9 cellular contexts compared by ENCODE assay signal in the genomic region with DNA sequence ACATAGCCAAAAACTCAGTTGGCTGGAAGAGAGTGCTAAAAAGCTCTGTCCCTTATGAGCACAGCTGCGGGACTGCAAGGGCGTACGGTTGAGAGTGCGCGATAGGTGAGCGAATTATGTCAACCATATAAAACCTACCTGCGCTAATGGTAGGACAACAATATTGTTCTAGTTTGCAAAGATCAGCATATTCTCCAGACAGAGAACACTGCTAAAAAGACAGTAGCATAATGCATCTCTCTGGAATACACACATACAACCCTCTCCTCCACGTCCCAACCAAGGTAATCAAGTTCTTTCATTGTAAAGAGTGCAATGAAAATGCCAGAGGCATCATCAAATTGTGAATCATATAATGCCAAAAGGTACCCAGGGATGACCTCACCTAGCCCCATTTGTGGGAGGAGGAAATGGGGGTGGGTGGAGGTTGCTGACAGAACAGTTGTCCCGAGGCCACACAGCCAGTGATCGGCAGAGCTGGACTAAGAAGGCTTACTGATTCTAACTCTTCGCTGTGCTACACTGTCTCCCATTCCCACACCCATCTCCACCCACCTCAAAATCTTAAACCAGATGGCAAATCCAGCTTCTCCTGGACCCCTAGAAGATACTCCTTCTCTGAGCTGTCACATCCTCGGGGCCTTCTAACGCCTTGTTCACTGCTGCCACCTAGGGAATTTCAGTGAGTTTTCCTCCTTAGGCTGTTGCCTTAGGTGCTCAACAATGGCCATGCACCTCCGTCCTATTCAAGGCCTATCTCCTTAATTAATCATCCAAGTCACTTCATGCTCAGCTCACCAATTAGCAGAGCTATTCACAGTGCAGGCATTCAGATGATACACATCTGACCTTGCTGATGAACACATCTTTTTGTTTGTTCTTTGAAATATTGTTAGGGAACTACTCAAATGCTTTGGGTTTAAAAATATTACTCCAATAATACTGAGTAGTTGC.
DNase-seq lines count a peak whose midpoint lies in the region; ATAC-seq and TF ChIP-seq lines count a peak whose summit lies in the region.
"Had no signal": no experiment of that assay in that cellular context is flagged by ENCODE, and none has a peak within 500 bp of the region (broad histone marks: within the 10 kb centered on the region; RNA-seq: fewer than 3 reads in every experiment).

No MANE protein-coding gene starts in this region.

- 86% methylated on average over 14 of the region's 14 CpGs for WGBS in SK-N-SH (ENCODE audit: low lambda C conversion rate)

- H3K4me1 Mint-ChIP-seq in activated CD8-positive, alpha-beta T cell treated with anti-CD3 and anti-CD28 coated beads for 36 hours (ENCODE audit: low read depth), result no peaks in the 10 kb centered on the region
- peaks cover 2% of the 10 kb centered on the region for H3K4me1 Mint-ChIP-seq in activated CD8-positive, alpha-beta T cell treated with anti-CD3 and anti-CD28 coated beads, Interleukin-2, amount 10 ng/mL, durations not matched to agents 7 days and 5 days (ENCODE audit: low read depth)
- peaks cover 0 to 3% (median 0%) of the 10 kb centered on the region in 3 donors for H3K4me1 Mint-ChIP-seq in CD8-positive, alpha-beta memory T cell
- H3K4me1 Mint-ChIP-seq in immature natural killer cell, result peaks cover 3 to 6% of the 10 kb centered on the region in 2 donors

- intact Hi-C loops in activated CD8-positive, alpha-beta T cell treated with anti-CD3 and anti-CD28 coated beads for 36 hours (cut with micrococcal nuclease), result no loop called here

- no peak overlapping the region for H3K4me3 Mint-ChIP-seq in activated CD8-positive, alpha-beta T cell treated with anti-CD3 and anti-CD28 coated beads for 36 hours
- H3K4me3 Mint-ChIP-seq in activated CD8-positive, alpha-beta T cell treated with anti-CD3 and anti-CD28 coated beads, Interleukin-2, amount 10 ng/mL, durations not matched to agents 7 days and 5 days, result no peak overlapping the region
- H3K4me3 Mint-ChIP-seq in CD8-positive, alpha-beta memory T cell, result no peak overlapping the region
- no peak overlapping the region for H3K4me3 Mint-ChIP-seq in immature natural killer cell

- H3F3A ChIP-seq in SK-N-SH (replicated peaks; ENCODE audit: insufficient read depth), result peaks cover 12% of the 10 kb centered on the region

- no peak overlapping the region for H3K9ac ChIP-seq in SK-N-SH

- peaks cover 7% of the 10 kb centered on the region for H3K27me3 Mint-ChIP-seq in activated CD8-positive, alpha-beta T cell treated with anti-CD3 and anti-CD28 coated beads for 36 hours
- H3K27me3 Mint-ChIP-seq in activated CD8-positive, alpha-beta T cell treated with anti-CD3 and anti-CD28 coated beads, Interleukin-2, amount 10 ng/mL, durations not matched to agents 7 days and 5 days (ENCODE audit: low read depth), result peaks cover 11% of the 10 kb centered on the region
- H3K27me3 Mint-ChIP-seq in CD8-positive, alpha-beta memory T cell, result peaks cover 3 to 9% of the 10 kb centered on the region in 2 donors
- H3K27me3 Mint-ChIP-seq in immature natural killer cell (ENCODE audit: low read depth in 3 of 3), result peaks cover 2 to 7% (median 7%) of the 10 kb centered on the region in 3 donors

- peak overlapping the region; percentile 16; the same call in 1 of the 2 replicates for H2AFZ ChIP-seq in SK-N-SH (ENCODE audit: low read depth)

- peak overlapping the region; percentile 32; the same call in 1 of the 2 replicates for H3K4me2 ChIP-seq in SK-N-SH

- H3K27ac Mint-ChIP-seq in activated CD8-positive, alpha-beta T cell treated with anti-CD3 and anti-CD28 coated beads for 36 hours, result no peak overlapping the region
- H3K27ac Mint-ChIP-seq in activated CD8-positive, alpha-beta T cell treated with anti-CD3 and anti-CD28 coated beads, Interleukin-2, amount 10 ng/mL, durations not matched to agents 7 days and 5 days, result no peak overlapping the region
- no peak overlapping the region for H3K27ac Mint-ChIP-seq in CD8-positive, alpha-beta memory T cell
- H3K27ac Mint-ChIP-seq in immature natural killer cell, result no peak overlapping the region

- H3K4me3 ChIP-seq in SK-N-SH (ENCODE audit: low read depth in 2 of 2, low read length in 1 of 2), result no peak overlapping the region
- no peak overlapping the region for H3K4me3 ChIP-seq in CD8-positive, alpha-beta memory T cell (ENCODE audit: low read length)
- H3K4me3 ChIP-seq: thyroid gland had no signal

- H3K4me1 ChIP-seq in SK-N-SH (ENCODE audit: control insufficient read depth in 1 of 2, insufficient read depth in 2 of 2, low read depth in 1 of 2, low read length in 1 of 2), result peaks cover 11 to 13% of the 10 kb centered on the region in 2 experiments
- no peaks in the 10 kb centered on the region for H3K4me1 ChIP-seq in CD8-positive, alpha-beta memory T cell (ENCODE audit: insufficient read depth, low read length)

- no peaks in the 10 kb centered on the region for H3K27me3 ChIP-seq in SK-N-SH (ENCODE audit: insufficient read depth)
- H3K27me3 ChIP-seq in CD8-positive, alpha-beta memory T cell (ENCODE audit: insufficient read depth, low read length, poor library complexity, severe bottlenecking), result no peaks in the 10 kb centered on the region
- H3K27me3 ChIP-seq: thyroid gland had no signal

- no peaks in the 10 kb centered on the region for H3K9me2 ChIP-seq in SK-N-SH

- ATAC-seq in activated CD8-positive, alpha-beta T cell treated with anti-CD3 and anti-CD28 coated beads for 36 hours, result peak; percentile 49
- no peak for ATAC-seq in activated CD8-positive, alpha-beta T cell treated with anti-CD3 and anti-CD28 coated beads, Interleukin-2, amount 10 ng/mL, durations not matched to agents 7 days and 5 days
- ATAC-seq in omental fat pad (ENCODE audit: low FRiP score), result peak; percentile 57

- no peaks in the 10 kb centered on the region for H3K36me3 ChIP-seq in SK-N-SH (replicated peaks in 1 of 2; ENCODE audit: control insufficient read depth in 1 of 2, insufficient read depth in 2 of 2, low read length in 1 of 2)
- no peaks in the 10 kb centered on the region for H3K36me3 ChIP-seq in CD8-positive, alpha-beta memory T cell (ENCODE audit: insufficient read depth, low read length)
- H3K36me3 ChIP-seq: thyroid gland had no signal

- CTCF ChIA-PET in activated CD8-positive, alpha-beta T cell treated with anti-CD3 and anti-CD28 coated beads for 36 hours (lab: Charles Lee), result interaction anchor here (0.9 to 7.0 kb wide), 6 partner anchors 14 to 402 kb away, joined by 3 to 144 read pairs (median 3); partner anchors contain the start of gene CLDN11
- CTCF ChIA-PET in activated CD8-positive, alpha-beta T cell treated with anti-CD3 and anti-CD28 coated beads, Interleukin-2, amount 10 ng/mL, durations not matched to agents 7 days and 5 days (lab: Charles Lee), result interaction anchor here (1.1 to 7.2 kb wide), 2 partner anchors 10 to 395 kb away, joined by 3 to 138 read pairs; partner anchors contain the start of gene CLDN11
- CTCF ChIA-PET in SK-N-SH (lab: Yijun Ruan, JAX), result interaction anchor here (0.7 to 9.5 kb wide), 30 partner anchors 10 to 395 kb away, joined by 3 to 316 read pairs (median 4); partner anchors contain the start of genes CLDN11 and SLC7A14
- CTCF ChIA-PET in CD8-positive, alpha-beta memory T cell (lab: Charles Lee), result interaction anchor here (1.2 kb wide), 2 partner anchors 18 to 395 kb away, joined by 3 read pairs; no protein-coding TSS in a partner anchor

- H4K20me1 ChIP-seq in SK-N-SH (ENCODE audit: insufficient read depth), result no peaks in the 10 kb centered on the region

- TF ChIP-seq EP300 in SK-N-SH (IDR thresholded peaks at IDR 0.05; ENCODE audit: borderline replicate concordance in 1 of 2, low read depth in 1 of 2, low read length in 1 of 2), result no peak

- H3K36me3 Mint-ChIP-seq in activated CD8-positive, alpha-beta T cell treated with anti-CD3 and anti-CD28 coated beads for 36 hours (ENCODE audit: low read depth), result no peaks in the 10 kb centered on the region
- no peaks in the 10 kb centered on the region for H3K36me3 Mint-ChIP-seq in activated CD8-positive, alpha-beta T cell treated with anti-CD3 and anti-CD28 coated beads, Interleukin-2, amount 10 ng/mL, durations not matched to agents 7 days and 5 days (ENCODE audit: low read depth)
- peaks cover 0 to 6% (median 0%) of the 10 kb centered on the region in 3 donors for H3K36me3 Mint-ChIP-seq in CD8-positive, alpha-beta memory T cell
- H3K36me3 Mint-ChIP-seq in immature natural killer cell, result no peaks in the 10 kb centered on the region

- H3K27ac ChIP-seq in SK-N-SH (ENCODE audit: low read depth in 2 of 2, low read length in 1 of 2), result peak overlapping the region; percentile 31 to 48; a peak in 2 of 4 replicates
- H3K27ac ChIP-seq in CD8-positive, alpha-beta memory T cell (ENCODE audit: low read depth, low read length), result no peak overlapping the region
- H3K27ac ChIP-seq: thyroid gland had no signal

- peak; percentile 12 for DNase-seq in activated CD8-positive, alpha-beta T cell treated with anti-CD3 and anti-CD28 coated beads for 36 hours
- no peak for DNase-seq in activated CD8-positive, alpha-beta T cell treated with anti-CD3 and anti-CD28 coated beads, Interleukin-2, amount 10 ng/mL, durations not matched to agents 7 days and 5 days
- DNase-seq in NCI-H1105 treated with DMSO at 0.1 percent for 48 hours (lab: John Stamatoyannopoulos, UW), result peak; percentile 54
- DNase-seq in SK-N-SH, result peak; percentile 33
- DNase-seq in fibroblast of peridontal ligament (ENCODE audit: extremely low read depth), result peak; percentile 89
- DNase-seq in omental fat pad (ENCODE audit: low spot score), result no peak
- DNase-seq in CD8-positive, alpha-beta memory T cell, result no peak
- DNase-seq in immature natural killer cell, result no peak

- TF ChIP-seq CTCF in activated CD8-positive, alpha-beta T cell treated with anti-CD3 and anti-CD28 coated beads for 36 hours (IDR thresholded peaks at IDR 0.05), result no peak
- TF ChIP-seq CTCF in SK-N-SH (IDR thresholded peaks at IDR 0.05) (peak; percentile 79), omental fat pad (IDR thresholded peaks at IDR 0.05) (no peak)

- TF ChIP-seq RAD21 in SK-N-SH (IDR thresholded peaks at IDR 0.05; ENCODE audit: low read length), result peak; percentile 81

- POLR2A ChIA-PET in activated CD8-positive, alpha-beta T cell treated with anti-CD3 and anti-CD28 coated beads for 36 hours (lab: Charles Lee), result no interaction called here
- POLR2A ChIA-PET in activated CD8-positive, alpha-beta T cell treated with anti-CD3 and anti-CD28 coated beads, Interleukin-2, amount 10 ng/mL, durations not matched to agents 7 days and 5 days (lab: Charles Lee), result no interaction called here
- POLR2A ChIA-PET in SK-N-SH (lab: Yijun Ruan, JAX), result interaction anchor here (1.2 kb wide), 1 partner anchor 61 kb away, joined by 3 read pairs; the partner anchor contains the start of gene RPL22L1
- POLR2A ChIA-PET in CD8-positive, alpha-beta memory T cell (lab: Charles Lee), result no interaction called here

- H3K79me2 ChIP-seq in SK-N-SH (ENCODE audit: insufficient read depth), result no peaks in the 10 kb centered on the region

- H3K9me3 ChIP-seq in SK-N-SH, result no peaks in the 10 kb centered on the region
- H3K9me3 ChIP-seq in CD8-positive, alpha-beta memory T cell (ENCODE audit: low read length), result no peaks in the 10 kb centered on the region
- H3K9me3 ChIP-seq: thyroid gland had no signal

- H3K9me3 Mint-ChIP-seq in activated CD8-positive, alpha-beta T cell treated with anti-CD3 and anti-CD28 coated beads for 36 hours, result no peaks in the 10 kb centered on the region
- no peaks in the 10 kb centered on the region for H3K9me3 Mint-ChIP-seq in activated CD8-positive, alpha-beta T cell treated with anti-CD3 and anti-CD28 coated beads, Interleukin-2, amount 10 ng/mL, durations not matched to agents 7 days and 5 days (ENCODE audit: insufficient read depth)
- no peaks in the 10 kb centered on the region for H3K9me3 Mint-ChIP-seq in CD8-positive, alpha-beta memory T cell
- no peaks in the 10 kb centered on the region for H3K9me3 Mint-ChIP-seq in immature natural killer cell

Comparison
In these comparisons a context has a peak if more than half of its experiments do, and no peak if none do; other contexts are left out.
1. DNase-seq: peak in activated CD8-positive, alpha-beta T cell treated with anti-CD3 and anti-CD28 coated beads for 36 hours (single experiment), NCI-H1105 treated with DMSO at 0.1 percent for 48 hours (single experiment), SK-N-SH (single experiment) and fibroblast of peridontal ligament (single experiment); none in activated CD8-positive, alpha-beta T cell treated with anti-CD3 and anti-CD28 coated beads, Interleukin-2, amount 10 ng/mL, durations not matched to agents 7 days and 5 days (single experiment), omental fat pad (single experiment), CD8-positive, alpha-beta memory T cell (0 of 5) and immature natural killer cell (0 of 3).